Comparison of ENCODE assay signal across 37 cellular contexts in the genomic region with DNA sequence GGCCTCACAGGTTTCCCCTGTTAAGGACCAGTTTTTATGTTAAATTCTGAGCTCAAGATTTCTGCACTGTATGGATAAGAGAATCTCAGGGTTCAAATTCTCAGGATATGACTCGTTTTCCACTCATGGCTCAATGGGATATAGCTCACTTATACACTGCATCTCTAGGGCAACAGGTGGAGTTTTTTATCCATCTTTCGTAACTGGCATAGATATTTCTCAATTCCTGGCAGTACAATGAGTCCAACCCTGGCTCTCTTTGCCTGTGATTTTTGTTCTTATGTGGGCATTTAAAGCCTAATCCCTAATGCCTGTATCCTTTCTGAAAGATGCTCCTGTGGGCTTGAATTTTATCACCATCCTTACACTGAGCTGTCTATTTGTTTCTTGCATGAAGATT. TPM values are rescaled to one million over a fixed set of nuclear protein-coding genes. Genes with fewer than 3 reads are reported as not detected.
"Had no signal": no experiment of that assay in that cellular context is flagged by ENCODE, and none has a peak within 500 bp of the region (broad histone marks: within the 10 kb centered on the region; RNA-seq: fewer than 3 reads in every experiment).

No MANE protein-coding gene starts in this region.

- H3K27me3 Mint-ChIP-seq: naive B cell; natural killer cell treated with Interleukin-12 subunit alpha and Interleukin-12 subunit beta and Interleukin-15 and Interleukin-18, amount 100 ng/mL, for 72 hours had no signal

- H3K4me1 Mint-ChIP-seq: immature natural killer cell, mesothelial cell of epicardium, naive B cell, neural crest cell had no signal

- DNase-seq: dermis blood vessel endothelial cell; effector memory CD4-positive, alpha-beta T cell; erythroblast; esophagus squamous epithelium; foreskin melanocyte; glutamatergic neuron; heart right ventricle; hippocampal formation; immature natural killer cell; islet precursor cell; kidney glomerular epithelial cell; mesenchymal stem cell; mucosa of descending colon; naive B cell; pancreas; sigmoid colon; small intestine; stimulated activated CD4-positive, alpha-beta T cell treated with anti-CD3 and anti-CD28 coated beads, Interleukin-15, amount 100 ng/mL, for 24 hours; stimulated activated CD4-positive, alpha-beta T cell treated with anti-CD3 and anti-CD28 coated beads, Interleukin-4, amount 100 ng/mL, for 1 hour; stimulated activated CD8-positive, alpha-beta memory T cell treated with anti-CD3 and anti-CD28 coated beads, Interleukin-4, amount 100 ng/mL, for 48 hours; stimulated activated naive CD4-positive, alpha-beta T cell; stomach; thyroid gland; trophoblast cell had no signal

- ATAC-seq: heart right ventricle; mucosa of descending colon; natural killer cell treated with Interleukin-12 subunit alpha and Interleukin-12 subunit beta and Interleukin-15 and Interleukin-18, amount 100 ng/mL, for 72 hours; pancreas had no signal

- H3K36me3 Mint-ChIP-seq: mesothelial cell of epicardium; naive B cell; natural killer cell treated with Interleukin-12 subunit alpha and Interleukin-12 subunit beta and Interleukin-15 and Interleukin-18, amount 100 ng/mL, for 72 hours had no signal

- H3K9me3 Mint-ChIP-seq: mesothelial cell of epicardium; natural killer cell treated with Interleukin-12 subunit alpha and Interleukin-12 subunit beta and Interleukin-15 and Interleukin-18, amount 100 ng/mL, for 72 hours; neural crest cell had no signal

- H3K27ac Mint-ChIP-seq: immature natural killer cell; mesothelial cell of epicardium; naive B cell; natural killer cell treated with Interleukin-12 subunit alpha and Interleukin-12 subunit beta and Interleukin-15 and Interleukin-18, amount 100 ng/mL, for 72 hours had no signal

- H3K4me3 Mint-ChIP-seq: immature natural killer cell; mesothelial cell of epicardium; naive B cell; natural killer cell treated with Interleukin-12 subunit alpha and Interleukin-12 subunit beta and Interleukin-15 and Interleukin-18, amount 100 ng/mL, for 72 hours; neural crest cell had no signal

RNA-seq across cellular contexts. Expression of a gene that starts 7.6 kb away (rescaled TPM):
- total RNA-seq: dermis blood vessel endothelial cell; endothelial cell of umbilical vein; esophagus squamous epithelium; heart right ventricle; liver; lung; mesothelial cell of epicardium; mucosa of descending colon; natural killer cell treated with Interleukin-12 subunit alpha and Interleukin-12 subunit beta and Interleukin-15 and Interleukin-18, amount 100 ng/mL, for 72 hours; neural crest cell; omental fat pad; pancreas; posterior vena cava; right atrium auricular region; sigmoid colon; stomach; subcutaneous adipose tissue; temporal lobe; thyroid gland; ureter; vagina had no signal

RNA-seq across cellular contexts. Expression of a gene that starts 58.8 kb away (rescaled TPM):
- total RNA-seq: natural killer cell treated with Interleukin-12 subunit alpha and Interleukin-12 subunit beta and Interleukin-15 and Interleukin-18, amount 100 ng/mL, for 72 hours had no signal
